ENCODE assay signal across 13 cellular contexts in the genomic region with DNA sequence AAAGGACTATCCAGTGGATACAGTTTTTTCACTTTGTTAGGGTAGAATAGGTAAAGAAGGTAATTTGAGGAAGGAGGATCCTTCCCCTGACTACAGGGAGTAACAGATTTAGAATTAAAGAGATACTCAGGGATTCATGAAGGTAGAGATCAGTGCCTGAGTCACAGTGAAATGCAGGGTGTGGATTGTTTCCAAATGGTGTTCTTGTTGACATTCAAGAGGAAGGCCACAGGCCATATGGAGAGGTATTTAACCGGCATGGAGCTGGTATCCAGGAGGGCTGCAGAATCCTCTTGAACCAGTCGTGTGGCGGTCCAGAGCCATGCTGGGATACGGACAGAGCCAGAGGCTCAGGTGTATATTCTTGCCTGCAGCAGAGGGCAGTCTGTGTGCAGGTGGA. TPM values are rescaled to one million over a fixed set of nuclear protein-coding genes. Genes with fewer than 3 reads are reported as not detected.
A peak's percentile ranks its signal among the peaks of the same experiment; 100 is the strongest.
DNase-seq lines count a peak whose midpoint lies in the region; TF ChIP-seq lines count a peak whose summit lies in the region.
"Had no signal": no experiment of that assay in that cellular context is flagged by ENCODE, and none has a peak within 500 bp of the region (broad histone marks: within the 10 kb centered on the region; RNA-seq: fewer than 3 reads in every experiment).

No MANE protein-coding gene starts in this region.

- H3K36me3 ChIP-seq in neutrophil: peaks cover 90% of the 10 kb centered on the region
- peaks cover 19% of the 10 kb centered on the region for H3K36me3 ChIP-seq in effector memory CD4-positive, alpha-beta T cell (ENCODE audit: control insufficient read depth, insufficient read depth, low read length)

- H3K4me1 ChIP-seq in neutrophil (ENCODE audit: control insufficient read depth in 1 of 2, insufficient read depth in 1 of 2, low read depth in 1 of 2, low read length in 1 of 2): no peaks in the 10 kb centered on the region
- H3K4me1 ChIP-seq in effector memory CD4-positive, alpha-beta T cell (ENCODE audit: control insufficient read depth, insufficient read depth, low read length, poor library complexity, severe bottlenecking): no peaks in the 10 kb centered on the region

- no peaks in the 10 kb centered on the region for H3K9me3 ChIP-seq in neutrophil
- H3K9me3 ChIP-seq in effector memory CD4-positive, alpha-beta T cell (ENCODE audit: control insufficient read depth, low read length): no peaks in the 10 kb centered on the region

- no peaks in the 10 kb centered on the region for H3K27me3 ChIP-seq in neutrophil
- H3K27me3 ChIP-seq in effector memory CD4-positive, alpha-beta T cell (replicated peaks; ENCODE audit: control insufficient read depth, insufficient read depth, low read length, poor library complexity, severe bottlenecking): no peaks in the 10 kb centered on the region

- DNase-seq in ELF-1 (ENCODE audit: low read depth, low spot score): peak; percentile 10
- DNase-seq in HCEC 1CT: peak; percentile 42
- DNase-seq in cerebellum (ENCODE audit: low spot score): peak; percentile 26
- DNase-seq in effector memory CD4-positive, alpha-beta T cell: no peak
- no peak for DNase-seq in foreskin melanocyte
- DNase-seq in cortex of kidney (lab: John Stamatoyannopoulos, UW): no peak
- DNase-seq: activated CD8-positive, alpha-beta memory T cell treated with anti-CD3 and anti-CD28 coated beads for 24 hours; activated effector memory CD4-positive, alpha-beta T cell treated with Interleukin-2 at 50 U/mL for 16 hours; DND-41; effector CD4-positive, alpha-beta T cell; NCI-H1048; NCI-H2171 treated with DMSO at 0.1 percent for 48 hours had no signal

- H3K27ac ChIP-seq in neutrophil: peak overlapping the region; percentile 35
- H3K27ac ChIP-seq in effector memory CD4-positive, alpha-beta T cell (ENCODE audit: insufficient read depth, low read length, poor library complexity, severe bottlenecking): no peak overlapping the region

- no peak for TF ChIP-seq CTCF in neutrophil (IDR thresholded peaks at IDR 0.05)

- no peak overlapping the region for H3K4me3 ChIP-seq in neutrophil (ENCODE audit: low read depth in 1 of 2, low read length in 1 of 2)
- H3K4me3 ChIP-seq in effector memory CD4-positive, alpha-beta T cell (ENCODE audit: insufficient read depth, low read depth, low read length, poor library complexity, severe bottlenecking): no peak overlapping the region

RNA-seq across cellular contexts. Expression of gene GYG1, which starts 28.2 kb away (rescaled TPM):
- 27.4 TPM for total RNA-seq in cerebellum

Comparison
In these comparisons a context has a peak if more than half of its experiments do, and no peak if none do; other contexts are left out.
1. DNase-seq: peak in ELF-1 (single experiment), HCEC 1CT (single experiment) and cerebellum (single experiment); none in effector memory CD4-positive, alpha-beta T cell (0 of 3), foreskin melanocyte (single experiment) and cortex of kidney (single experiment).